In the genomic region with DNA sequence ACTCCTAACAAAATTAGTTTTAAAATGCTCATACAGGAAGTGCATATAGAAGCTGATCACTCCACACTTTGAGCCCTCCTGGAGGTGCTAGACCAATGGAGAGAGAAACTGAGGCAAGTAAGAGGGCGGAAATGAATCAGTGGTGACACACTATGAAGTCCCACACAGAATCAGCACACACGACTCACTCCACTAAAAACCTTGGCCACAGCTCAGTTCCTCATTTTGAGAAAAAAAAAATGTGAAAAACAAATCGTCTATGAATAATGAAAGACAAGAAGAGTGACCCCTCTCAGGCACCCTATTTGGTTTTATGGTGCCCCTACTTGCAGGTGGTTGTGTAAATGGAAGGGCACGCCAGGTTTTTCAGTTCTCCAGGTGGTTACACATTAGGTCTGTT, we compare ENCODE assay signal across 14 cellular contexts.
"Had no signal": no experiment of that assay in that cellular context is flagged by ENCODE, and none has a peak within 500 bp of the region (broad histone marks: within the 10 kb centered on the region; RNA-seq: fewer than 3 reads in every experiment).

No MANE protein-coding gene starts in this region.

- H3K4me3 Mint-ChIP-seq: activated naive CD8-positive, alpha-beta T cell treated with anti-CD3 and anti-CD28 coated beads, Interleukin-2, amount 50 U/mL, for 24 hours; activated T-helper 1 cell treated with anti-CD3 and anti-CD28 coated beads, Interleukin-12 subunit alpha, Interleukin-12 subunit beta, Interleukin-2, Interleukin-4 antibody, amounts not matched to agents 30 ng/mL and 10 ng/mL and 1 ng/mL, durations not matched to agents 14 hours and 24 hours and 36 hours; naive thymus-derived CD4-positive, alpha-beta T cell; stimulated activated memory B cell treated with anti-CD40 and anti-IgM and Interleukin-4, amounts not matched to agents 10 μg/mL and 1 μg/mL and 100 μg/mL, for 72 hours had no signal

- FAIRE-seq: astrocyte had no signal

- H3K4me1 Mint-ChIP-seq: activated naive CD8-positive, alpha-beta T cell treated with anti-CD3 and anti-CD28 coated beads, Interleukin-2, amount 50 U/mL, for 24 hours; naive thymus-derived CD4-positive, alpha-beta T cell; stimulated activated memory B cell treated with anti-CD40 and anti-IgM and Interleukin-4, amounts not matched to agents 10 μg/mL and 1 μg/mL and 100 μg/mL, for 72 hours had no signal

- DNase-seq: activated CD4-positive, alpha-beta T cell treated with anti-CD3 and anti-CD28 coated beads for 4 hours; activated naive CD4-positive, alpha-beta T cell; activated naive CD8-positive, alpha-beta T cell treated with anti-CD3 and anti-CD28 coated beads, Interleukin-2, amount 50 U/mL, for 24 hours; esophagus squamous epithelium; foreskin fibroblast; glutamatergic neuron; left cardiac atrium; naive thymus-derived CD4-positive, alpha-beta T cell; right cardiac atrium had no signal

- ATAC-seq: activated naive CD8-positive, alpha-beta T cell treated with anti-CD3 and anti-CD28 coated beads, Interleukin-2, amount 50 U/mL, for 24 hours; left cardiac atrium; naive thymus-derived CD4-positive, alpha-beta T cell; right cardiac atrium; stimulated activated memory B cell treated with anti-CD40 and anti-IgM and Interleukin-4, amounts not matched to agents 10 μg/mL and 1 μg/mL and 100 μg/mL, for 72 hours had no signal

- H3K4me2 ChIP-seq: smooth muscle cell had no signal

- H3K27ac Mint-ChIP-seq: activated naive CD8-positive, alpha-beta T cell treated with anti-CD3 and anti-CD28 coated beads, Interleukin-2, amount 50 U/mL, for 24 hours; activated T-helper 1 cell treated with anti-CD3 and anti-CD28 coated beads, Interleukin-12 subunit alpha, Interleukin-12 subunit beta, Interleukin-2, Interleukin-4 antibody, amounts not matched to agents 30 ng/mL and 10 ng/mL and 1 ng/mL, durations not matched to agents 14 hours and 24 hours and 36 hours; naive thymus-derived CD4-positive, alpha-beta T cell; stimulated activated memory B cell treated with anti-CD40 and anti-IgM and Interleukin-4, amounts not matched to agents 10 μg/mL and 1 μg/mL and 100 μg/mL, for 72 hours had no signal

- H3K36me3 Mint-ChIP-seq: naive thymus-derived CD4-positive, alpha-beta T cell; stimulated activated memory B cell treated with anti-CD40 and anti-IgM and Interleukin-4, amounts not matched to agents 10 μg/mL and 1 μg/mL and 100 μg/mL, for 72 hours had no signal

- H3K4me3 ChIP-seq: esophagus squamous epithelium, smooth muscle cell, tibial nerve had no signal

- H3K27me3 ChIP-seq: esophagus squamous epithelium, tibial nerve had no signal

- H3K4me1 ChIP-seq: esophagus squamous epithelium, tibial nerve had no signal

- H3K9me3 ChIP-seq: tibial nerve had no signal

- H3K27me3 Mint-ChIP-seq: activated naive CD8-positive, alpha-beta T cell treated with anti-CD3 and anti-CD28 coated beads, Interleukin-2, amount 50 U/mL, for 24 hours; naive thymus-derived CD4-positive, alpha-beta T cell; stimulated activated memory B cell treated with anti-CD40 and anti-IgM and Interleukin-4, amounts not matched to agents 10 μg/mL and 1 μg/mL and 100 μg/mL, for 72 hours had no signal

- H3K36me3 ChIP-seq: esophagus squamous epithelium, tibial nerve had no signal

- H3K27ac ChIP-seq: esophagus squamous epithelium, tibial nerve had no signal
